ENCODE assay signal across 1 cellular context in the genomic region with DNA sequence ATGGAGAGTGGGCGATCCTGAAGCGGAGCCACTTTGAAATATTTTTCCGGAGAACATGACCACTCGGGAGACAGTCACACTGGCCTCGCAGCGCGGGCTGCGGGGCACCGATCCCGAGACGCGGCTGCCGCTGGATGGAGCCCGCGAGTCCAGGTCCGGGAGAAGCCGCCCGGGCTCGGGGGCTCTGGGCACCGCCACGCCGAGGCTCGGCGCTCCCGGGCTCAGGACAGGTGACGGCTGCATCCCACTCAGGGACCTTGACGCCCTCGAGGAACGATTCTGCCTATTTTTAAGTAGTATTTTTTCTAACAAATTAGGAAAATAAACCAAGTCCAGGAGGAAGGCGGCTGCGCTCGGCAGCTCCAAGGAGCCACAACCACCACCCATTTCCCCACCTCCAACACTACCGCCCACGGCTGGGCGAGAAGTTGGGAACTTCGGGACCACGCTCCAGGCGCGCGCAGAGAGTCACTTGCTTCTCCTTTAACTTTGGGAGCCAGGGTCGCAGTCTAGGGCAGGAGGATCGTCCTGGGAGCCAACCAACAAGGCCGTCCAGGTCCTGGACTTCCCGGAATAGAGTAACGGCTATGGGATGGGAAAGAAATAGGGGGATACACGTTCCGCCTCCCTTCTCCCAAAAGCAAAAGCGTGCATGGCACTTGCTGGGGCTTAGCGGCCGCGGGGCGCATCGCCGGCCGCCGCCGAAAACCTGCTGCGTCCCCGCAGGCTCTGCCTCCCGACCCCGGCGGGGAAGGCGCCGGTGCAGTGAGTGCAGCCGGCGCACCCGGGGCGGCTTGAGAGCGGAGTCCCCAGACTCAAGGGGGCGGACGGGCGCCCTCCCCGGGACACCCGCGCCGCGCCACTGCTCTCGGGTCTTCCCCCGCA.
TF ChIP-seq lines count a peak whose summit lies in the region.

No MANE protein-coding gene starts in this region.

TF ChIP-seq in SK-N-SH treated with all-trans-retinoic acid at 6 μM for 48 hours, 23 proteins besides CTCF, POLR2A, EP300 and RAD21 (continued from another document):
- TF ChIP-seq, protein P1, sequence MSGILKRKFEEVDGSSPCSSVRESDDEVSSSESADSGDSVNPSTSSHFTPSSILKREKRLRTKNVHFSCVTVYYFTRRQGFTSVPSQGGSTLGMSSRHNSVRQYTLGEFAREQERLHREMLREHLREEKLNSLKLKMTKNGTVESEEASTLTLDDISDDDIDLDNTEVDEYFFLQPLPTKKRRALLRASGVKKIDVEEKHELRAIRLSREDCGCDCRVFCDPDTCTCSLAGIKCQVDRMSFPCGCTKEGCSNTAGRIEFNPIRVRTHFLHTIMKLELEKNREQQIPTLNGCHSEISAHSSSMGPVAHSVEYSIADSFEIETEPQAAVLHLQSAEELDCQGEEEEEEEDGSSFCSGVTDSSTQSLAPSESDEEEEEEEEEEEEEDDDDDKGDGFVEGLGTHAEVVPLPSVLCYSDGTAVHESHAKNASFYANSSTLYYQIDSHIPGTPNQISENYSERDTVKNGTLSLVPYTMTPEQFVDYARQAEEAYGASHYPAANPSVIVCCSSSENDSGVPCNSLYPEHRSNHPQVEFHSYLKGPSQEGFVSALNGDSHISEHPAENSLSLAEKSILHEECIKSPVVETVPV (CRISPR knock-in tag; IDR thresholded peaks at IDR 0.05), result no peak
- no peak for TF ChIP-seq ZNF8 (CRISPR knock-in tag; IDR thresholded peaks at IDR 0.05)
- TF ChIP-seq, protein P2, sequence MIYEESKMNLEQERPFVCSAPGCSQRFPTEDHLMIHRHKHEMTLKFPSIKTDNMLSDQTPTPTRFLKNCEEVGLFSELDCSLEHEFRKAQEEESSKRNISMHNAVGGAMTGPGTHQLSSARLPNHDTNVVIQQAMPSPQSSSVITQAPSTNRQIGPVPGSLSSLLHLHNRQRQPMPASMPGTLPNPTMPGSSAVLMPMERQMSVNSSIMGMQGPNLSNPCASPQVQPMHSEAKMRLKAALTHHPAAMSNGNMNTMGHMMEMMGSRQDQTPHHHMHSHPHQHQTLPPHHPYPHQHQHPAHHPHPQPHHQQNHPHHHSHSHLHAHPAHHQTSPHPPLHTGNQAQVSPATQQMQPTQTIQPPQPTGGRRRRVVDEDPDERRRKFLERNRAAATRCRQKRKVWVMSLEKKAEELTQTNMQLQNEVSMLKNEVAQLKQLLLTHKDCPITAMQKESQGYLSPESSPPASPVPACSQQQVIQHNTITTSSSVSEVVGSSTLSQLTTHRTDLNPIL (CRISPR knock-in tag; IDR thresholded peaks at IDR 0.05; ENCODE audit: low read depth), result no peak
